ENCODE assay signal across 17 cellular contexts in genomic region chr2:128796321-128796720, GRCh38.
DNase-seq lines count a peak whose midpoint lies in the region; ATAC-seq and TF ChIP-seq lines count a peak whose summit lies in the region.
"Had no signal": no experiment of that assay in that cellular context is flagged by ENCODE, and none has a peak within 500 bp of the region (broad histone marks: within the 10 kb centered on the region; RNA-seq: fewer than 3 reads in every experiment).

No MANE protein-coding gene starts in this region.

- no peak for ATAC-seq in IMR-90 (ENCODE audit: low read depth)
- no peak for ATAC-seq in HG03159 (IDR thresholded peaks at IDR 0.05; ENCODE audit: unreplicated experiment)

- no peaks in the 10 kb centered on the region; the same call in 1 of the 2 replicates for H3K27me3 ChIP-seq in IMR-90 (ENCODE audit: control insufficient read depth, insufficient read depth, low read length)

- no peak overlapping the region for H3K14ac ChIP-seq in IMR-90 (replicated peaks; ENCODE audit: low read depth, low read length)

- intact Hi-C loops in IMR-90 (cut with micrococcal nuclease) = no loop called here

- H3K4me2 ChIP-seq in IMR-90 (ENCODE audit: low read depth, low read length) = no peak overlapping the region

- no peaks in the 10 kb centered on the region for H3K9me1 ChIP-seq in IMR-90 (ENCODE audit: insufficient read depth, low read length)

- in situ Hi-C loops in IMR-90 (cut with MboI; ENCODE audit: low sequenced_read_pairs) = no loop called here

- H2BK120ac ChIP-seq in IMR-90 (ENCODE audit: low read depth, low read length) = no peak overlapping the region

- peak overlapping the region; percentile 58 for H2AK9ac ChIP-seq in IMR-90 (replicated peaks; ENCODE audit: low read depth, low read length, poor library complexity)

- no peak overlapping the region for H2BK5ac ChIP-seq in IMR-90 (ENCODE audit: low read depth, low read length, poor library complexity, severe bottlenecking)

- no peak for TF ChIP-seq POLR2A in IMR-90 (IDR thresholded peaks at IDR 0.05; ENCODE audit: low read depth, low read length)

- no peaks in the 10 kb centered on the region for H3K4me1 Mint-ChIP-seq in osteocyte (ENCODE audit: unreplicated experiment)
- H3K4me1 Mint-ChIP-seq: CD4-positive, alpha-beta memory T cell had no signal

- POLR2A ChIA-PET in IMR-90 (lab: Charles Lee; ENCODE audit: unreplicated experiment) = no interaction called here

- no peak overlapping the region for H4K5ac ChIP-seq in IMR-90 (ENCODE audit: low read depth, low read length)

- no peak overlapping the region for H4K91ac ChIP-seq in IMR-90 (ENCODE audit: insufficient read depth, low read depth, low read length)

- H3K4me3 Mint-ChIP-seq in osteocyte (ENCODE audit: unreplicated experiment) = no peak overlapping the region
- H3K4me3 Mint-ChIP-seq: CD4-positive, alpha-beta memory T cell had no signal

- H3K56ac ChIP-seq in IMR-90 (ENCODE audit: extremely low read depth, insufficient read depth, low read length) = no peak overlapping the region

- dilution Hi-C loops in IMR-90 (cut with HindIII; ENCODE audit: low sequenced_read_pairs, unreplicated experiment) = no loop called here

- H3K27ac Mint-ChIP-seq in osteocyte (ENCODE audit: unreplicated experiment) = no peak overlapping the region
- H3K27ac Mint-ChIP-seq: CD4-positive, alpha-beta memory T cell had no signal

- CTCF ChIA-PET in IMR-90 (lab: Yijun Ruan, JAX) = no interaction called here

- H3K9me3 ChIP-seq in IMR-90 (ENCODE audit: control insufficient read depth, insufficient read depth, low read length) = no peaks in the 10 kb centered on the region; the same call in 1 of the 2 replicates

- no peak overlapping the region for H3K9ac ChIP-seq in IMR-90 (ENCODE audit: low read depth, low read length)
- H3K9ac ChIP-seq: GM23248 had no signal

- no peaks in the 10 kb centered on the region for H3K4me1 ChIP-seq in IMR-90 (ENCODE audit: control insufficient read depth, insufficient read depth, low read length)

- TF ChIP-seq CTCF in IMR-90 (conservative IDR thresholded peaks at IDR 0.05; ENCODE audit: low read depth, low read length) = no peak
- no peak for TF ChIP-seq CTCF in coronary artery (IDR thresholded peaks at IDR 0.05)
- TF ChIP-seq CTCF in osteocyte (IDR thresholded peaks at IDR 0.05) = no peak

- TF ChIP-seq RAD21 in IMR-90 (IDR thresholded peaks at IDR 0.05; ENCODE audit: low read length) = no peak

- H2AK5ac ChIP-seq in IMR-90 (ENCODE audit: low read depth, low read length) = no peak overlapping the region

- WGBS in IMR-90 (ENCODE audit: extremely low coverage in 2 of 2, insufficient read length in 1 of 2), 2 experiments = 42% methylated on average over 2 of the region's 4 CpGs; no CpG with 5 or more reads in 1 of the 2 experiments

- no peaks in the 10 kb centered on the region for H3K9me3 Mint-ChIP-seq in osteocyte (ENCODE audit: unreplicated experiment)

- H4K8ac ChIP-seq in IMR-90 (ENCODE audit: low read depth in 2 of 2, low read length in 2 of 2) = no peak overlapping the region

- no peak overlapping the region for H2AFZ ChIP-seq in IMR-90 (replicated peaks; ENCODE audit: low read length, poor library complexity)
- H2AFZ ChIP-seq: GM23248 had no signal

- no TSS peak for BruUV-seq in IMR-90 (replicated peaks; lab: Mats Ljungman, UMichigan)

- H3K4me3 ChIP-seq in IMR-90 (ENCODE audit: insufficient read depth, low read depth, low read length) = no peak overlapping the region
- H3K4me3 ChIP-seq in coronary artery = no peak overlapping the region
- H3K4me3 ChIP-seq: GM23248 had no signal

- no peak overlapping the region for H3K18ac ChIP-seq in IMR-90 (ENCODE audit: low read depth, low read length)

- no peaks in the 10 kb centered on the region for H4K20me1 ChIP-seq in IMR-90 (ENCODE audit: insufficient read depth, low read length)

- H2BK15ac ChIP-seq in IMR-90 (ENCODE audit: low read depth, low read length) = no peak overlapping the region

- DNase-seq in IMR-90 (no peak), coronary artery (ENCODE audit: low spot score) (peak; percentile 26), osteocyte (ENCODE audit: extremely low spot score, unreplicated experiment) (peak; percentile 56), ureter (ENCODE audit: low spot score) (peak; percentile 19), hippocampal formation (lab: John Stamatoyannopoulos, UW) (no peak)
- DNase-seq in activated CD4-positive, alpha-beta T cell treated with anti-CD3 and anti-CD28 coated beads for 48 hours = no peak
- DNase-seq: C1 segment of cervical spinal cord; Calu3; CD4-positive, alpha-beta memory T cell; COR-L47; DMS53; DMS79 treated with DMSO at 0.1 percent for 48 hours; GF-D8; GM23248; H7; HCEC 1CT had no signal

- no peak overlapping the region for H2BK20ac ChIP-seq in IMR-90 (ENCODE audit: low read depth, low read length)

- no peaks in the 10 kb centered on the region for H3K79me1 ChIP-seq in IMR-90 (ENCODE audit: low read depth in 1 of 2, low read length in 2 of 2)

- H3K36me3 Mint-ChIP-seq in osteocyte (ENCODE audit: unreplicated experiment) = no peaks in the 10 kb centered on the region
- H3K36me3 Mint-ChIP-seq: CD4-positive, alpha-beta memory T cell had no signal

- H3K4ac ChIP-seq in IMR-90 (ENCODE audit: low read depth, low read length) = no peak overlapping the region

- no peaks in the 10 kb centered on the region for H3K36me3 ChIP-seq in IMR-90 (ENCODE audit: control insufficient read depth, insufficient read depth, low read length)

- H3K27me3 Mint-ChIP-seq in osteocyte (ENCODE audit: unreplicated experiment) = peaks cover 13% of the 10 kb centered on the region

- no peak overlapping the region for H3K23ac ChIP-seq in IMR-90 (ENCODE audit: low read depth, low read length)

- H3K27ac ChIP-seq in IMR-90 (ENCODE audit: insufficient read depth, low read length) = no peak overlapping the region
- no peak overlapping the region for H3K27ac ChIP-seq in coronary artery
- H3K27ac ChIP-seq: GM23248 had no signal

TF ChIP-seq in IMR-90, 13 proteins besides CTCF, POLR2A, EP300 and RAD21:
- no peak for TF ChIP-seq MAZ (IDR thresholded peaks at IDR 0.05; ENCODE audit: borderline replicate concordance, low read depth, low read length)
- no peak for TF ChIP-seq CEBPB (IDR thresholded peaks at IDR 0.05; ENCODE audit: low read depth, low read length)
- TF ChIP-seq SMC3 (IDR thresholded peaks at IDR 0.05; ENCODE audit: low read depth, low read length) = no peak
- no peak for TF ChIP-seq RFX5 (IDR thresholded peaks at IDR 0.05; ENCODE audit: low read depth, low read length)
- TF ChIP-seq RCOR1 (IDR thresholded peaks at IDR 0.05; ENCODE audit: insufficient replicate concordance, low read length) = no peak
- no peak for TF ChIP-seq ELK1 (IDR thresholded peaks at IDR 0.05; ENCODE audit: borderline replicate concordance, low read depth, low read length)
- no peak for TF ChIP-seq MAFK (IDR thresholded peaks at IDR 0.05; ENCODE audit: low read depth, low read length)
- TF ChIP-seq USF2 (IDR thresholded peaks at IDR 0.05; ENCODE audit: low read depth, low read length) = no peak
- no peak for TF ChIP-seq FOS (IDR thresholded peaks at IDR 0.05; ENCODE audit: low read depth, low read length)
- no peak for TF ChIP-seq NFE2L2 (IDR thresholded peaks at IDR 0.05; ENCODE audit: low read depth, low read length)
- TF ChIP-seq CHD1 (IDR thresholded peaks at IDR 0.05; ENCODE audit: low read depth, low read length) = no peak
- TF ChIP-seq MXI1 (IDR thresholded peaks at IDR 0.05; ENCODE audit: borderline replicate concordance, low read depth, low read length) = no peak
- no peak for TF ChIP-seq BHLHE40 (IDR thresholded peaks at IDR 0.05; ENCODE audit: low read depth, low read length)

Comparison
In these comparisons a context has a peak if more than half of its experiments do, and no peak if none do; other contexts are left out.
1. DNase-seq: peak in coronary artery (single experiment), osteocyte (single experiment) and ureter (single experiment); none in IMR-90 (single experiment), activated CD4-positive, alpha-beta T cell treated with anti-CD3 and anti-CD28 coated beads for 48 hours (single experiment) and hippocampal formation (0 of 2).